ENCODE assay signal across 15 cellular contexts in the genomic region with DNA sequence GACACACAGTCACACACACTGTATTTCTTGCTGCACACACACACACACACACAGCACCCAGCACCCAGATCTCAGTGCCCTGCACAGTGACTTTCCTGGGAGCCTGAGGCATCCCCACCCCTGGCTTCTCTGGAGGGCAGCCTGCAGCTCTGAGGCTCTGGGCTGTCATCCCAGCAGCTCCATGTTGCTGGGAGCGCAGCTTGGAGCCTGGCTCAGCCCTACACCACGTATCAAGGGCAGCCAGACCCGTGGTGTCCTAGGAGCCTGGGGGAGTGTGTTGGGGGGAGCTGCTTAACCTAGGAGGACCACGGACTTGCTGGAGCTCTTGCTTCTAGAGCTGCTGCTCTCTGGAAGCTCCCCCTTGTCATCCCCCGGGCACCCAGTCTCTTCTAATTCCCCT. TPM values are rescaled to one million over a fixed set of nuclear protein-coding genes. Genes with fewer than 3 reads are reported as not detected.
DNase-seq lines count a peak whose midpoint lies in the region; ATAC-seq and TF ChIP-seq lines count a peak whose summit lies in the region.
"Had no signal": no experiment of that assay in that cellular context is flagged by ENCODE, and none has a peak within 500 bp of the region (broad histone marks: within the 10 kb centered on the region; RNA-seq: fewer than 3 reads in every experiment).

No MANE protein-coding gene starts in this region.

- H2AFZ ChIP-seq in MM.1S (ENCODE audit: low read length), result no peak overlapping the region

- no peaks in the 10 kb centered on the region for H3K9me2 ChIP-seq in MM.1S (replicated peaks; ENCODE audit: insufficient read depth, low read length)

- H3K27me3 Mint-ChIP-seq in chondrocyte (ENCODE audit: low read depth), result no peaks in the 10 kb centered on the region
- H3K27me3 Mint-ChIP-seq in activated T-cell treated with anti-CD3 and anti-CD28 coated beads, Interleukin-2, amount 50 U/mL, for 72 hours (ENCODE audit: low read depth), result peaks cover 19% of the 10 kb centered on the region

- no peak for TF ChIP-seq EP300 in suprapubic skin (IDR thresholded peaks at IDR 0.05)

- no peaks in the 10 kb centered on the region for H3K27me3 ChIP-seq in muscle layer of colon (ENCODE audit: control insufficient read depth in 1 of 2, insufficient read depth in 2 of 2, low read length in 2 of 2)
- H3K27me3 ChIP-seq in suprapubic skin, result no peaks in the 10 kb centered on the region
- peaks cover 22% of the 10 kb centered on the region for H3K27me3 ChIP-seq in MM.1S (replicated peaks; ENCODE audit: insufficient read depth, low read length)

- WGBS in suprapubic skin, result 24% methylated on average over 3 of the region's 5 CpGs

- peaks cover 36% of the 10 kb centered on the region for H3K4me1 Mint-ChIP-seq in chondrocyte (ENCODE audit: low read depth)
- H3K4me1 Mint-ChIP-seq in activated T-cell treated with anti-CD3 and anti-CD28 coated beads, Interleukin-2, amount 50 U/mL, for 72 hours (ENCODE audit: low read depth), result peaks cover 20% of the 10 kb centered on the region

- H3F3A ChIP-seq in MM.1S (ENCODE audit: insufficient read depth, low read length), result peaks cover 27% of the 10 kb centered on the region

- peak overlapping the region; percentile 79 for H3K27ac Mint-ChIP-seq in chondrocyte (ENCODE audit: unreplicated experiment)
- no peak overlapping the region for H3K27ac Mint-ChIP-seq in activated T-cell treated with anti-CD3 and anti-CD28 coated beads, Interleukin-2, amount 50 U/mL, for 72 hours
- H3K27ac Mint-ChIP-seq: activated naive CD8-positive, alpha-beta T cell treated with anti-CD3 and anti-CD28 coated beads, Interleukin-2, amount 50 U/mL, for 24 hours; stimulated activated naive CD8-positive, alpha-beta T cell treated with anti-CD3 and anti-CD28 coated beads, Interleukin-15, Interleukin-2, amounts not matched to agents 100 ng/mL and 50 ng/mL, for 24 hours; WTC11 had no signal

- no peak overlapping the region for H3K4me3 Mint-ChIP-seq in chondrocyte (ENCODE audit: unreplicated experiment)
- no peak overlapping the region for H3K4me3 Mint-ChIP-seq in activated T-cell treated with anti-CD3 and anti-CD28 coated beads, Interleukin-2, amount 50 U/mL, for 72 hours
- H3K4me3 Mint-ChIP-seq: activated naive CD8-positive, alpha-beta T cell treated with anti-CD3 and anti-CD28 coated beads, Interleukin-2, amount 50 U/mL, for 24 hours; stimulated activated naive CD8-positive, alpha-beta T cell treated with anti-CD3 and anti-CD28 coated beads, Interleukin-15, Interleukin-2, amounts not matched to agents 100 ng/mL and 50 ng/mL, for 24 hours had no signal

- H3K9me3 Mint-ChIP-seq in chondrocyte (ENCODE audit: low read depth), result no peaks in the 10 kb centered on the region
- no peaks in the 10 kb centered on the region for H3K9me3 Mint-ChIP-seq in activated T-cell treated with anti-CD3 and anti-CD28 coated beads, Interleukin-2, amount 50 U/mL, for 72 hours
- H3K9me3 Mint-ChIP-seq: activated naive CD8-positive, alpha-beta T cell treated with anti-CD3 and anti-CD28 coated beads, Interleukin-2, amount 50 U/mL, for 24 hours; stimulated activated naive CD8-positive, alpha-beta T cell treated with anti-CD3 and anti-CD28 coated beads, Interleukin-15, Interleukin-2, amounts not matched to agents 100 ng/mL and 50 ng/mL, for 24 hours; WTC11 had no signal

- H4K20me1 ChIP-seq in MM.1S (ENCODE audit: insufficient read depth, low read length), result no peaks in the 10 kb centered on the region

- TF ChIP-seq POLR2A in suprapubic skin (IDR thresholded peaks at IDR 0.05), result no peak

- peaks cover 5% of the 10 kb centered on the region for H3K36me3 Mint-ChIP-seq in chondrocyte (ENCODE audit: low read depth)
- H3K36me3 Mint-ChIP-seq in activated T-cell treated with anti-CD3 and anti-CD28 coated beads, Interleukin-2, amount 50 U/mL, for 72 hours (ENCODE audit: insufficient read depth in 2 of 2), result no peaks in the 10 kb centered on the region
- H3K36me3 Mint-ChIP-seq: WTC11 had no signal

- no peak overlapping the region for H3K4me2 ChIP-seq in MM.1S (ENCODE audit: low read depth, low read length)

- H3K27ac ChIP-seq in muscle layer of colon (ENCODE audit: low read depth, low read length) (peak overlapping the region; percentile 99), suprapubic skin (peak overlapping the region; percentile 98), MM.1S (ENCODE audit: low read length) (no peak overlapping the region)

- H3K4me3 ChIP-seq in muscle layer of colon (ENCODE audit: low read depth in 1 of 2, low read length in 2 of 2), result no peak overlapping the region
- no peak overlapping the region for H3K4me3 ChIP-seq in suprapubic skin
- no peak overlapping the region for H3K4me3 ChIP-seq in MM.1S (ENCODE audit: low read length)
- H3K4me3 ChIP-seq: lower lobe of right lung had no signal

- H3K9ac ChIP-seq in muscle layer of colon (ENCODE audit: low read length) (no peak overlapping the region), MM.1S (ENCODE audit: low read length) (no peak overlapping the region)

- ATAC-seq in activated T-cell treated with anti-CD3 and anti-CD28 coated beads, Interleukin-2, amount 50 U/mL, for 72 hours (replicated peaks in 1 of 2), result no peak
- ATAC-seq in GM18519 (IDR thresholded peaks at IDR 0.05; ENCODE audit: low FRiP score, unreplicated experiment), result no peak
- ATAC-seq: activated naive CD8-positive, alpha-beta T cell treated with anti-CD3 and anti-CD28 coated beads, Interleukin-2, amount 50 U/mL, for 24 hours; lower lobe of right lung; WTC11 had no signal

- H3K4me1 ChIP-seq in muscle layer of colon (ENCODE audit: insufficient read depth, low read length), result peaks cover 24% of the 10 kb centered on the region
- H3K4me1 ChIP-seq in suprapubic skin, result peaks cover 48% of the 10 kb centered on the region
- H3K4me1 ChIP-seq in MM.1S (ENCODE audit: low read length), result 0 out of 2 replicates have a peak, but pooled peaks cover 6% of the 10 kb centered on the region

- in situ Hi-C loops in GM13976 (cut with MboI; ENCODE audit: low sequenced_read_pairs, unreplicated experiment), result no loop called here

- peaks cover 6% of the 10 kb centered on the region; the same call in 1 of the 2 replicates for H3K79me2 ChIP-seq in MM.1S (ENCODE audit: low read length)

- H3K9me3 ChIP-seq in muscle layer of colon (ENCODE audit: low read length) (no peaks in the 10 kb centered on the region), suprapubic skin (no peaks in the 10 kb centered on the region), MM.1S (replicated peaks; ENCODE audit: insufficient read depth, low read length) (no peaks in the 10 kb centered on the region)
- H3K9me3 ChIP-seq: lower lobe of right lung had no signal

- no peak for TF ChIP-seq CTCF in GM13976 (IDR thresholded peaks at IDR 0.05; ENCODE audit: borderline replicate concordance, control extremely low read depth, extremely low read depth, insufficient read depth, missing control alignments)
- no peak for TF ChIP-seq CTCF in chondrocyte (IDR thresholded peaks at IDR 0.05)
- no peak for TF ChIP-seq CTCF in suprapubic skin (IDR thresholded peaks at IDR 0.05)
- TF ChIP-seq CTCF in MM.1S (IDR thresholded peaks at IDR 0.05; ENCODE audit: low read length), result no peak

- H3K36me3 ChIP-seq in muscle layer of colon (ENCODE audit: insufficient read depth, low read length), result no peaks in the 10 kb centered on the region
- no peaks in the 10 kb centered on the region for H3K36me3 ChIP-seq in suprapubic skin
- no peaks in the 10 kb centered on the region for H3K36me3 ChIP-seq in MM.1S (replicated peaks; ENCODE audit: insufficient read depth, low read length)
- H3K36me3 ChIP-seq: lower lobe of right lung had no signal

- DNase-seq in GM13976 (ENCODE audit: low spot score) (peak; percentile 20), chondrocyte (ENCODE audit: low spot score) (no peak), suprapubic skin (ENCODE audit: low spot score in 2 of 2) (no peak), MM.1S (no peak), NCI-H1417 treated with DMSO at 0.1 percent for 48 hours (lab: John Stamatoyannopoulos, UW) (no peak)
- DNase-seq in activated T-cell treated with anti-CD3 and anti-CD28 coated beads, Interleukin-2, amount 50 U/mL, for 72 hours, result no peak
- DNase-seq: activated naive CD8-positive, alpha-beta T cell treated with anti-CD3 and anti-CD28 coated beads, Interleukin-2, amount 50 U/mL, for 24 hours; Karpas-422; lower lobe of right lung; NCI-H2029 treated with DMSO at 0.1 percent for 48 hours; stimulated activated CD4-positive, alpha-beta T cell treated with anti-CD3 and anti-CD28 coated beads, Interleukin-4, amount 100 ng/mL, for 4 hours had no signal

RNA-seq across cellular contexts. Expression of a gene that starts 5.2 kb away (rescaled TPM):
- total RNA-seq in chondrocyte, result 37.2 to 56.5 TPM (median 38.6 TPM) in 3 replicates
- 1 to 10 TPM; 4.3 to 8.2 (median 6.2) TPM for total RNA-seq in suprapubic skin
- total RNA-seq in activated T-cell treated with anti-CD3 and anti-CD28 coated beads, Interleukin-2, amount 50 U/mL, for 72 hours, result 1 to 10 TPM; 4.2 to 4.6 TPM
